ENCODE assay signal across 23 cellular contexts in the genomic region with DNA sequence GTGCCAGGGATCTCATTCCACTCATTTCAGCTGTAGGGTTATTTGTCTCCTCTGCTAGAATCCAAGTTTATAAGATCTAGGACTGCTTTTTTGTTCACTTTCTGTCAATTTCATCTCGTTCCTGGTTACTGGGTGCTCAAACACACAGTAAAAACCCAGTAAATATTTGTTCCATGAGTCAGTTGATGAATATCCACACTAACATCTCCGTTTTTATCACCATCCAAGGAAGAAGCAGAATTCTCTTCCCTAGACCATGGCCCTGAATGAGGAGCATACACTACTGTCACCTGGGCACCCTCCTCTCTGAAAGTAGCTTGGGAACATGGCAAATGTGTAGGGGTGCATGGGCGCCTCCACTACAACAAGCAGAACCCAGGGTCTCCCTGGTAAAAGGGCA.
DNase-seq lines count a peak whose midpoint lies in the region; ATAC-seq and TF ChIP-seq lines count a peak whose summit lies in the region.
"Had no signal": no experiment of that assay in that cellular context is flagged by ENCODE, and none has a peak within 500 bp of the region (broad histone marks: within the 10 kb centered on the region; RNA-seq: fewer than 3 reads in every experiment).

No MANE protein-coding gene starts in this region.

- H3K4me3 Mint-ChIP-seq in MCF 10A (ENCODE audit: unreplicated experiment) (no peak overlapping the region), activated B cell treated with CpG ODN at 0.5 μM for 24 hours (no peak overlapping the region)
- H3K4me3 Mint-ChIP-seq: CD8-positive, alpha-beta T cell; dendritic cell treated with granulocyte-macrophage colony-stimulating factor and Interleukin-4, amounts not matched to agents 40 ng/mL and 50 ng/mL, for 4 days; T-helper 2 cell treated with Interferon-gamma antibody and Interleukin-4, amounts not matched to agents 5 μg/mL and 100 μg/mL, for 36 hours had no signal

- 63 to 74% methylated on average over 1 to 3 of the region's 3 CpGs for WGBS in transverse colon (ENCODE audit: low coverage in 1 of 2), 2 donors

- peaks cover 32% of the 10 kb centered on the region for H3K4me1 Mint-ChIP-seq in MCF 10A (ENCODE audit: insufficient read depth, unreplicated experiment)
- H3K4me1 Mint-ChIP-seq in activated B cell treated with CpG ODN at 0.5 μM for 24 hours: peaks cover 39% of the 10 kb centered on the region

- H3K27me3 Mint-ChIP-seq in MCF 10A (ENCODE audit: insufficient read depth, unreplicated experiment): no peaks in the 10 kb centered on the region
- H3K27me3 Mint-ChIP-seq in activated B cell treated with CpG ODN at 0.5 μM for 24 hours: no peaks in the 10 kb centered on the region

- H3K27ac ChIP-seq in breast epithelium (no peak overlapping the region), transverse colon (no peak overlapping the region)
- H3K27ac ChIP-seq: ovary, thyroid gland had no signal

- H3K27me3 ChIP-seq in breast epithelium (no peaks in the 10 kb centered on the region), transverse colon (no peaks in the 10 kb centered on the region)
- H3K27me3 ChIP-seq: ovary, thyroid gland had no signal

- POLR2A ChIA-PET in MCF 10A (lab: Yijun Ruan, JAX): no interaction called here
- POLR2A ChIA-PET in activated B cell treated with CpG ODN at 0.5 μM for 24 hours (lab: Charles Lee): interaction anchor here (0.5 kb wide), 1 partner anchor 398 kb away, joined by 4 read pairs; no protein-coding TSS in a partner anchor

- in situ Hi-C loops in transverse colon (cut with MboI; ENCODE audit: low pct_ligation_motif_present in 1 of 4, low pct_unique_long_range_greater_than_20kb in 1 of 4, low sequenced_read_pairs in 3 of 4): no loop called here

- TF ChIP-seq POLR2A in breast epithelium (IDR thresholded peaks at IDR 0.05) (no peak), transverse colon (IDR thresholded peaks at IDR 0.05) (no peak)

- no peaks in the 10 kb centered on the region for H3K9me3 Mint-ChIP-seq in MCF 10A (ENCODE audit: unreplicated experiment)
- no peaks in the 10 kb centered on the region for H3K9me3 Mint-ChIP-seq in activated B cell treated with CpG ODN at 0.5 μM for 24 hours
- H3K9me3 Mint-ChIP-seq: CD8-positive, alpha-beta T cell; dendritic cell treated with granulocyte-macrophage colony-stimulating factor and Interleukin-4, amounts not matched to agents 40 ng/mL and 50 ng/mL, for 4 days; T-helper 2 cell treated with Interferon-gamma antibody and Interleukin-4, amounts not matched to agents 5 μg/mL and 100 μg/mL, for 36 hours had no signal

- H3K4me3 ChIP-seq in breast epithelium (no peak overlapping the region), transverse colon (no peak overlapping the region)
- H3K4me3 ChIP-seq: GM12878, ovary, thyroid gland had no signal

- ATAC-seq in activated B cell treated with CpG ODN at 0.5 μM for 24 hours (ENCODE audit: low read depth): no peak
- ATAC-seq in GM18867 (IDR thresholded peaks at IDR 0.05; ENCODE audit: unreplicated experiment): no peak
- ATAC-seq: CD8-positive, alpha-beta T cell; GM12878; left colon had no signal

- TF ChIP-seq CTCF in MCF 10A (IDR thresholded peaks at IDR 0.05; ENCODE audit: unreplicated experiment) (no peak), breast epithelium (IDR thresholded peaks at IDR 0.05) (no peak), activated B cell treated with CpG ODN at 0.5 μM for 24 hours (IDR thresholded peaks at IDR 0.05) (no peak), transverse colon (IDR thresholded peaks at IDR 0.05) (no peak)

- H3K27ac Mint-ChIP-seq in MCF 10A (ENCODE audit: low read depth, unreplicated experiment) (peak overlapping the region; percentile 90), activated B cell treated with CpG ODN at 0.5 μM for 24 hours (peak overlapping the region; percentile 51)
- H3K27ac Mint-ChIP-seq: CD8-positive, alpha-beta T cell; dendritic cell treated with granulocyte-macrophage colony-stimulating factor and Interleukin-4, amounts not matched to agents 40 ng/mL and 50 ng/mL, for 4 days; T-helper 2 cell treated with Interferon-gamma antibody and Interleukin-4, amounts not matched to agents 5 μg/mL and 100 μg/mL, for 36 hours had no signal

- no peaks in the 10 kb centered on the region for H3K36me3 ChIP-seq in breast epithelium
- H3K36me3 ChIP-seq in transverse colon: no peaks in the 10 kb centered on the region
- H3K36me3 ChIP-seq: ovary, thyroid gland had no signal

- BruUV-seq in MCF 10A (replicated peaks; lab: Mats Ljungman, UMichigan): no TSS peak

- intact Hi-C loops in MCF 10A (cut with micrococcal nuclease): no loop called here
- intact Hi-C loops in breast epithelium (cut with DNase I; ENCODE audit: low total_unique reads): no loop called here
- intact Hi-C loops in activated B cell treated with CpG ODN at 0.5 μM for 24 hours (cut with micrococcal nuclease): no loop called here
- intact Hi-C loops in transverse colon (cut with DNase I; ENCODE audit: low total_unique reads): no loop called here

- CTCF ChIA-PET in MCF 10A (lab: Yijun Ruan, JAX) (interaction anchor here (1.3 kb wide), 1 partner anchor 9 kb away, joined by 3 read pairs; no protein-coding TSS in a partner anchor), activated B cell treated with CpG ODN at 0.5 μM for 24 hours (lab: Charles Lee) (no interaction called here)

- no peaks in the 10 kb centered on the region for H3K36me3 Mint-ChIP-seq in MCF 10A (ENCODE audit: insufficient read depth, unreplicated experiment)
- no peaks in the 10 kb centered on the region for H3K36me3 Mint-ChIP-seq in activated B cell treated with CpG ODN at 0.5 μM for 24 hours (ENCODE audit: low read depth)
- H3K36me3 Mint-ChIP-seq: CD8-positive, alpha-beta T cell had no signal

- TF ChIP-seq EP300 in transverse colon (IDR thresholded peaks at IDR 0.05; ENCODE audit: low read depth): no peak

- H3K9me3 ChIP-seq in breast epithelium (no peaks in the 10 kb centered on the region), transverse colon (no peaks in the 10 kb centered on the region)
- H3K9me3 ChIP-seq: ovary, thyroid gland had no signal

- H3K4me1 ChIP-seq in breast epithelium (peaks cover 7 to 8% of the 10 kb centered on the region in 2 donors), transverse colon (peaks cover 0 to 19% (median 4%) of the 10 kb centered on the region in 4 donors)

- DNase-seq in MCF 10A (ENCODE audit: unreplicated experiment) (no peak), breast epithelium (ENCODE audit: low spot score in 2 of 2) (no peak), activated B cell treated with CpG ODN at 0.5 μM for 24 hours (no peak), iris pigment epithelial cell (ENCODE audit: low read depth) (peak; percentile 62), COR-L47 (lab: John Stamatoyannopoulos, UW) (no peak), transverse colon (no peak), NCI-H146 treated with DMSO at 0.1 percent for 48 hours (lab: John Stamatoyannopoulos, UW; ENCODE audit: unreplicated experiment) (no peak)
- DNase-seq: 8988T; activated CD4-positive, alpha-beta T cell treated with anti-CD3 and anti-CD28 coated beads for 1 hour; activated naive CD4-positive, alpha-beta T cell treated with Interleukin-2 at 50 U/mL for 16 hours; CD8-positive, alpha-beta T cell; KG1; left colon; NCI-H1417 treated with DMSO at 0.1 percent for 48 hours; NCI-H226; ovary; SHP77; stimulated activated CD4-positive, alpha-beta T cell treated with anti-CD3 and anti-CD28 coated beads, Interleukin-4, amount 100 ng/mL, for 4 hours; thyroid gland had no signal
